ENCODE assay signal across 8 cellular contexts in genomic region chr19:57477191-57478008, GRCh38. TPM values are rescaled to one million over a fixed set of nuclear protein-coding genes. Genes with fewer than 3 reads are reported as not detected.
DNase-seq lines count a peak whose midpoint lies in the region; ATAC-seq and TF ChIP-seq lines count a peak whose summit lies in the region.

TSS of gene ZNF772 (minus strand) at chr19:57477566. CDS start at chr19:57477309, 257 bp downstream.

- TF ChIP-seq CTCF in 22Rv1 (IDR thresholded peaks at IDR 0.05) (peak; percentile 85), VCaP (conservative IDR thresholded peaks at IDR 0.05) (peak; percentile 74), mammary epithelial cell (conservative IDR thresholded peaks at IDR 0.05 in 1 of 2, IDR thresholded peaks at IDR 0.05 in 1 of 2; ENCODE audit: extremely low read depth in 1 of 2, insufficient read depth in 1 of 2, low read depth in 1 of 2, low read length in 2 of 2) (peak; percentile 45 to 47)

- H3K79me2 ChIP-seq in mammary epithelial cell (ENCODE audit: insufficient read depth, low read length), result peaks cover 18% of the 10 kb centered on the region

- TF ChIP-seq POLR2A in GM18505 (IDR thresholded peaks at IDR 0.05; ENCODE audit: borderline replicate concordance, extremely low read depth, insufficient read depth, insufficient read length), result peak; percentile 48

- peak within 1 kb of the TSS; percentile 69 for H3K27ac ChIP-seq in 22Rv1
- H3K27ac ChIP-seq in VCaP, result peak within 1 kb of the TSS; percentile 89
- H3K27ac ChIP-seq in mammary epithelial cell (ENCODE audit: insufficient read depth, low read depth, low read length), result no peak within 1 kb of the TSS
- H3K27ac ChIP-seq in skin epidermis, result peak within 1 kb of the TSS in 19 of 21 experiments; percentile 38 to 84 (median 74)

- BruUV-seq in mammary epithelial cell (replicated peaks; lab: Mats Ljungman, UMichigan), result no TSS peak

- peak within 1 kb of the TSS; percentile 77 for H3K4me2 ChIP-seq in mammary epithelial cell (ENCODE audit: insufficient read depth, low read depth, low read length)

- H2AFZ ChIP-seq in mammary epithelial cell (ENCODE audit: low read depth, low read length), result peak within 1 kb of the TSS; percentile 100

- H3K27me3 ChIP-seq in mammary epithelial cell (ENCODE audit: insufficient read depth, low read length), result no peaks in the 10 kb centered on the region

- H3K9me3 ChIP-seq in mammary epithelial cell (replicated peaks; ENCODE audit: insufficient read depth, low read length), result peaks cover 45% of the 10 kb centered on the region

- intact Hi-C loops in mammary epithelial cell (cut with micrococcal nuclease), result loop anchor here (2.0 kb wide), 1 partner anchor 81 kb away; the partner anchor contains the start of gene ZNF550

- no peaks in the 10 kb centered on the region for H4K20me1 ChIP-seq in mammary epithelial cell (ENCODE audit: insufficient read depth, low read length)

- DNase-seq in NCI-H2081 treated with DMSO at 0.1 percent for 48 hours (lab: John Stamatoyannopoulos, UW), result peak; percentile 66
- DNase-seq in mammary epithelial cell, result peak; percentile 91
- DNase-seq in iPS-NIHi11 (ENCODE audit: low spot score), result peak; percentile 93

- dilution Hi-C loops in mammary epithelial cell (cut with HindIII; ENCODE audit: low sequenced_read_pairs), result loop anchor here (5.0 to 10.0 kb wide), 2 partner anchors 153 to 650 kb away; partner anchors contain the start of gene ZNF543

- peaks cover 7% of the 10 kb centered on the region for H3K4me1 ChIP-seq in mammary epithelial cell (ENCODE audit: insufficient read depth, low read length)

- ATAC-seq in GM18505 (IDR thresholded peaks at IDR 0.05; ENCODE audit: unreplicated experiment) (peak; percentile 96), HG02973 (IDR thresholded peaks at IDR 0.05; ENCODE audit: unreplicated experiment) (peak; percentile 98)

- CTCF ChIA-PET in mammary epithelial cell (lab: Charles Lee; ENCODE audit: low non-redundant PET), result no interaction called here

- in situ Hi-C loops in mammary epithelial cell (cut with MboI; ENCODE audit: low sequenced_read_pairs in 2 of 2), result no loop called here

- H3K36me3 ChIP-seq in mammary epithelial cell (ENCODE audit: insufficient read depth, low read length), result peaks cover 2% of the 10 kb centered on the region

- no peak within 1 kb of the TSS for H3K9ac ChIP-seq in mammary epithelial cell (ENCODE audit: insufficient read depth, low read length)

- peak within 1 kb of the TSS; percentile 50 to 78 (median 66) for H3K4me3 ChIP-seq in mammary epithelial cell (replicated peaks in 1 of 3; ENCODE audit: insufficient read depth in 1 of 3, low read depth in 2 of 3, low read length in 3 of 3)
- peak within 1 kb of the TSS; percentile 33 to 65 (median 57) for H3K4me3 ChIP-seq in skin epidermis

- WGBS in mammary epithelial cell (ENCODE audit: low coverage, missing lambda C conversion rate), result 9% methylated on average over 29 of the region's 38 CpGs

RNA-seq across cellular contexts. Expression of gene ZNF772, which starts in this region (rescaled TPM):
- total RNA-seq in mammary epithelial cell, result 10 to 100 TPM; 11.7 to 15.0 TPM
- polyA plus RNA-seq in mammary epithelial cell, result 3.1 TPM
- polyA minus RNA-seq in mammary epithelial cell, result 0.78 TPM
